In genomic region chr1:214259353-214259982, GRCh38 we compare ENCODE assay signal across 13 cellular contexts. TPM values are rescaled to one million over a fixed set of nuclear protein-coding genes. Genes with fewer than 3 reads are reported as not detected.
DNase-seq lines count a peak whose midpoint lies in the region; ATAC-seq and TF ChIP-seq lines count a peak whose summit lies in the region.
"Had no signal": no experiment of that assay in that cellular context is flagged by ENCODE, and none has a peak within 500 bp of the region (broad histone marks: within the 10 kb centered on the region; RNA-seq: fewer than 3 reads in every experiment).

No MANE protein-coding gene starts in this region.

- H3K4me1 Mint-ChIP-seq in activated CD4-positive, alpha-beta T cell treated with anti-CD3 and anti-CD28 coated beads for 36 hours = peaks cover 15% of the 10 kb centered on the region
- H3K4me1 Mint-ChIP-seq in T-helper 2 cell treated with Interferon-gamma antibody and Interleukin-4, amounts not matched to agents 5 μg/mL and 100 μg/mL, for 36 hours (ENCODE audit: low read depth) = peaks cover 22% of the 10 kb centered on the region
- H3K4me1 Mint-ChIP-seq in WTC11 = peaks cover 19% of the 10 kb centered on the region

- H3K27ac ChIP-seq in osteoblast (ENCODE audit: low read depth, low read length) = no peak overlapping the region

- POLR2A ChIA-PET in activated CD4-positive, alpha-beta T cell treated with anti-CD3 and anti-CD28 coated beads for 36 hours (lab: Charles Lee) = no interaction called here
- POLR2A ChIA-PET in WTC11 (lab: Charles Lee) = no interaction called here

- no peaks in the 10 kb centered on the region for H3K9me3 Mint-ChIP-seq in activated CD4-positive, alpha-beta T cell treated with anti-CD3 and anti-CD28 coated beads for 36 hours (ENCODE audit: low read depth)
- no peaks in the 10 kb centered on the region for H3K9me3 Mint-ChIP-seq in T-helper 2 cell treated with Interferon-gamma antibody and Interleukin-4, amounts not matched to agents 5 μg/mL and 100 μg/mL, for 36 hours
- peaks cover 7% of the 10 kb centered on the region; the same call in 1 of the 2 replicates for H3K9me3 Mint-ChIP-seq in WTC11
- H3K9me3 Mint-ChIP-seq: stimulated activated memory B cell treated with anti-CD40 and anti-IgM and Interleukin-4, amounts not matched to agents 10 μg/mL and 1 μg/mL and 100 μg/mL, for 72 hours had no signal

- no peak for TF ChIP-seq CTCF in osteoblast (IDR thresholded peaks at IDR 0.05; ENCODE audit: extremely low read depth, low read depth, low read length)
- no peak for TF ChIP-seq CTCF in WTC11 (IDR thresholded peaks at IDR 0.05)

- peak overlapping the region; percentile 76 for H2AFZ ChIP-seq in osteoblast (ENCODE audit: low read length)

- peaks cover 3% of the 10 kb centered on the region for H3K27me3 ChIP-seq in osteoblast (ENCODE audit: insufficient read depth, low read length)

- no peak overlapping the region for H3K27ac Mint-ChIP-seq in activated CD4-positive, alpha-beta T cell treated with anti-CD3 and anti-CD28 coated beads for 36 hours
- H3K27ac Mint-ChIP-seq in T-helper 2 cell treated with Interferon-gamma antibody and Interleukin-4, amounts not matched to agents 5 μg/mL and 100 μg/mL, for 36 hours = no peak overlapping the region
- H3K27ac Mint-ChIP-seq in WTC11 = no peak overlapping the region
- H3K27ac Mint-ChIP-seq: stimulated activated memory B cell treated with anti-CD40 and anti-IgM and Interleukin-4, amounts not matched to agents 10 μg/mL and 1 μg/mL and 100 μg/mL, for 72 hours had no signal

- peaks cover 11% of the 10 kb centered on the region for H3K4me1 ChIP-seq in osteoblast (ENCODE audit: insufficient read depth, low read length)

- H3K27me3 Mint-ChIP-seq in activated CD4-positive, alpha-beta T cell treated with anti-CD3 and anti-CD28 coated beads for 36 hours = peaks cover 44% of the 10 kb centered on the region
- H3K27me3 Mint-ChIP-seq in T-helper 2 cell treated with Interferon-gamma antibody and Interleukin-4, amounts not matched to agents 5 μg/mL and 100 μg/mL, for 36 hours (ENCODE audit: low read depth) = peaks cover 72% of the 10 kb centered on the region
- H3K27me3 Mint-ChIP-seq in WTC11 (ENCODE audit: low read depth) = no peaks in the 10 kb centered on the region; the same call in 1 of the 2 replicates

- no peaks in the 10 kb centered on the region for H4K20me1 ChIP-seq in osteoblast (ENCODE audit: insufficient read depth, low read length)

- H3K36me3 Mint-ChIP-seq in activated CD4-positive, alpha-beta T cell treated with anti-CD3 and anti-CD28 coated beads for 36 hours (ENCODE audit: low read depth) = no peaks in the 10 kb centered on the region
- no peaks in the 10 kb centered on the region for H3K36me3 Mint-ChIP-seq in T-helper 2 cell treated with Interferon-gamma antibody and Interleukin-4, amounts not matched to agents 5 μg/mL and 100 μg/mL, for 36 hours (ENCODE audit: low read depth)
- no peaks in the 10 kb centered on the region for H3K36me3 Mint-ChIP-seq in WTC11
- H3K36me3 Mint-ChIP-seq: stimulated activated memory B cell treated with anti-CD40 and anti-IgM and Interleukin-4, amounts not matched to agents 10 μg/mL and 1 μg/mL and 100 μg/mL, for 72 hours had no signal

- intact Hi-C loops in activated CD4-positive, alpha-beta T cell treated with anti-CD3 and anti-CD28 coated beads for 36 hours (cut with DNase I, micrococcal nuclease) = loop anchor here in 1 of 2 experiments (5.0 to 10.0 kb wide), 2 partner anchors 248 to 305 kb away; no protein-coding TSS in a partner anchor

- H3K4me2 ChIP-seq in osteoblast (ENCODE audit: insufficient read depth, low read length) = peak overlapping the region; percentile 42

- CTCF ChIA-PET in activated CD4-positive, alpha-beta T cell treated with anti-CD3 and anti-CD28 coated beads for 36 hours (lab: Charles Lee) = interaction anchor here (0.7 to 13.4 kb wide), 9 partner anchors 7 to 337 kb away, joined by 3 to 342 read pairs (median 8); no protein-coding TSS in a partner anchor
- CTCF ChIA-PET in WTC11 (lab: Charles Lee) = interaction anchor here (1.0 to 9.2 kb wide), 4 partner anchors 12 to 69 kb away, joined by 3 to 275 read pairs (median 34); no protein-coding TSS in a partner anchor

- no peaks in the 10 kb centered on the region for H3K36me3 ChIP-seq in osteoblast (ENCODE audit: insufficient read depth, low read length)

- peak; percentile 88 for ATAC-seq in activated CD4-positive, alpha-beta T cell treated with anti-CD3 and anti-CD28 coated beads for 36 hours
- ATAC-seq in HG03097 (IDR thresholded peaks at IDR 0.05; ENCODE audit: low FRiP score, unreplicated experiment) = peak; percentile 55
- ATAC-seq in WTC11 = no peak
- ATAC-seq: stimulated activated memory B cell treated with anti-CD40 and anti-IgM and Interleukin-4, amounts not matched to agents 10 μg/mL and 1 μg/mL and 100 μg/mL, for 72 hours had no signal

- no peak overlapping the region for H3K4me3 ChIP-seq in osteoblast (ENCODE audit: insufficient read depth, low read length)

- H3K9me3 ChIP-seq in osteoblast (ENCODE audit: low read depth, low read length) = peaks cover 2% of the 10 kb centered on the region

- no peak overlapping the region for H3K4me3 Mint-ChIP-seq in activated CD4-positive, alpha-beta T cell treated with anti-CD3 and anti-CD28 coated beads for 36 hours
- peak overlapping the region; percentile 14 for H3K4me3 Mint-ChIP-seq in T-helper 2 cell treated with Interferon-gamma antibody and Interleukin-4, amounts not matched to agents 5 μg/mL and 100 μg/mL, for 36 hours
- H3K4me3 Mint-ChIP-seq in WTC11 = no peak overlapping the region
- H3K4me3 Mint-ChIP-seq: stimulated activated memory B cell treated with anti-CD40 and anti-IgM and Interleukin-4, amounts not matched to agents 10 μg/mL and 1 μg/mL and 100 μg/mL, for 72 hours had no signal

- no peaks in the 10 kb centered on the region for H3K79me2 ChIP-seq in osteoblast (ENCODE audit: insufficient read depth, low read length)

- DNase-seq in activated CD4-positive, alpha-beta T cell treated with anti-CD3 and anti-CD28 coated beads for 36 hours = peak; percentile 17
- DNase-seq in activated CD4-positive, alpha-beta T cell treated with anti-CD3 and anti-CD28 coated beads for 4 hours = no peak
- peak; percentile 35 for DNase-seq in T-helper 2 cell treated with Interferon-gamma antibody and Interleukin-4, amounts not matched to agents 5 μg/mL and 100 μg/mL, for 36 hours (ENCODE audit: low spot score)
- DNase-seq in osteoblast (ENCODE audit: insufficient read length, low spot score, missing footprints) = no peak
- DNase-seq in NCI-H226 = no peak
- DNase-seq in DMS79 (lab: John Stamatoyannopoulos, UW) = no peak
- no peak for DNase-seq in WTC11 (ENCODE audit: low spot score)
- DNase-seq: activated T-cell treated with anti-CD3 and anti-CD28 coated beads, Interleukin-2, amount 50 U/mL, for 1 hour; cortex of kidney; hypothalamus; NCI-H345 had no signal

TF ChIP-seq in WTC11, 78 proteins besides CTCF, POLR2A, EP300 and RAD21 (continues in another document):
- TF ChIP-seq, protein P1, sequence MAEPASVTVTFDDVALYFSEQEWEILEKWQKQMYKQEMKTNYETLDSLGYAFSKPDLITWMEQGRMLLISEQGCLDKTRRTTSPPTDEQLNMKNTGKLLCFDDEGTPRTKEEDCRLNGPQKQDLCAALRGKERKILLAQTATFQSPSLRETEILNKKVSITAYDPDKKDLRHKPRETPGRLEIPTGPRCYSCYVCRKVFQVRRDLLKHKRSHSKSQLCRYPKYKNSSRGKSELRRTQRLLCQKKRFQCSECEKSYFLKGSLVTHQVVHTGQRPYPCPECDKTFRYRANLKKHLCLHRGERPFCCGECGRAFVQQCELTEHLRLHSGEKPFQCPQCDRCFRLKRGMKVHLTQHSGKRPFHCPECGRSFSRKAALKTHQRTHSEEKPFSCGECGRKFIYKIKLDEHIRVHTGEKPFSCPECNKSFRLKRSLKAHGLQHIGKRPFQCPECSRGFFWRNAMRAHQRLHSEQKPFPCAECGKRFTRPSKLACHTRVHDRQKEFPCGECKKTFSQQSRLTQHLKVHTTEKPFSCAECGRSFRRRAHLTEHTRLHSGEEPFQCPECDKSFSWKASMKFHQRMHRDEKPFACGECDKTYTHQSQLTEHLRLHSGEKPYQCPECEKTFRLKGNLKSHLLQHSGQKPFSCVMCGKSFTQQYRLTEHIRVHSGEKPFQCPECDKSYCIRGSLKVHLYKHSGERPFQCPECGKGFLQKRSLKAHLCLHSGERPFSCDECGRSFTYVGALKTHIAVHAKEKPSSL (CRISPR knock-in tag; conservative IDR thresholded peaks at IDR 0.05) = no peak
- TF ChIP-seq FOXJ3 (CRISPR knock-in tag; IDR thresholded peaks at IDR 0.05; ENCODE audit: borderline replicate concordance) = no peak
- TF ChIP-seq, protein P2, sequence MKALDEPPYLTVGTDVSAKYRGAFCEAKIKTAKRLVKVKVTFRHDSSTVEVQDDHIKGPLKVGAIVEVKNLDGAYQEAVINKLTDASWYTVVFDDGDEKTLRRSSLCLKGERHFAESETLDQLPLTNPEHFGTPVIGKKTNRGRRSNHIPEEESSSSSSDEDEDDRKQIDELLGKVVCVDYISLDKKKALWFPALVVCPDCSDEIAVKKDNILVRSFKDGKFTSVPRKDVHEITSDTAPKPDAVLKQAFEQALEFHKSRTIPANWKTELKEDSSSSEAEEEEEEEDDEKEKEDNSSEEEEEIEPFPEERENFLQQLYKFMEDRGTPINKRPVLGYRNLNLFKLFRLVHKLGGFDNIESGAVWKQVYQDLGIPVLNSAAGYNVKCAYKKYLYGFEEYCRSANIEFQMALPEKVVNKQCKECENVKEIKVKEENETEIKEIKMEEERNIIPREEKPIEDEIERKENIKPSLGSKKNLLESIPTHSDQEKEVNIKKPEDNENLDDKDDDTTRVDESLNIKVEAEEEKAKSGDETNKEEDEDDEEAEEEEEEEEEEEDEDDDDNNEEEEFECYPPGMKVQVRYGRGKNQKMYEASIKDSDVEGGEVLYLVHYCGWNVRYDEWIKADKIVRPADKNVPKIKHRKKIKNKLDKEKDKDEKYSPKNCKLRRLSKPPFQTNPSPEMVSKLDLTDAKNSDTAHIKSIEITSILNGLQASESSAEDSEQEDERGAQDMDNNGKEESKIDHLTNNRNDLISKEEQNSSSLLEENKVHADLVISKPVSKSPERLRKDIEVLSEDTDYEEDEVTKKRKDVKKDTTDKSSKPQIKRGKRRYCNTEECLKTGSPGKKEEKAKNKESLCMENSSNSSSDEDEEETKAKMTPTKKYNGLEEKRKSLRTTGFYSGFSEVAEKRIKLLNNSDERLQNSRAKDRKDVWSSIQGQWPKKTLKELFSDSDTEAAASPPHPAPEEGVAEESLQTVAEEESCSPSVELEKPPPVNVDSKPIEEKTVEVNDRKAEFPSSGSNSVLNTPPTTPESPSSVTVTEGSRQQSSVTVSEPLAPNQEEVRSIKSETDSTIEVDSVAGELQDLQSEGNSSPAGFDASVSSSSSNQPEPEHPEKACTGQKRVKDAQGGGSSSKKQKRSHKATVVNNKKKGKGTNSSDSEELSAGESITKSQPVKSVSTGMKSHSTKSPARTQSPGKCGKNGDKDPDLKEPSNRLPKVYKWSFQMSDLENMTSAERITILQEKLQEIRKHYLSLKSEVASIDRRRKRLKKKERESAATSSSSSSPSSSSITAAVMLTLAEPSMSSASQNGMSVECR (CRISPR knock-in tag; IDR thresholded peaks at IDR 0.05; ENCODE audit: borderline replicate concordance) = no peak

RNA-seq across cellular contexts. Expression of gene SMYD2, which starts 21.5 kb away (rescaled TPM):
- total RNA-seq in activated CD4-positive, alpha-beta T cell treated with anti-CD3 and anti-CD28 coated beads for 36 hours = 10 to 100 TPM; 38.2 to 40.1 TPM
- total RNA-seq in osteoblast (39.4 and 39.8 TPM in 2 replicates), WTC11 (2021) (6.3 to 6.8 TPM (median 6.4 TPM) in 3 replicates)

Comparison
In these comparisons a context has a peak if more than half of its experiments do, and no peak if none do; other contexts are left out.
1. DNase-seq: peak in activated CD4-positive, alpha-beta T cell treated with anti-CD3 and anti-CD28 coated beads for 36 hours (single experiment) and T-helper 2 cell treated with Interferon-gamma antibody and Interleukin-4, amounts not matched to agents 5 μg/mL and 100 μg/mL, for 36 hours (single experiment); none in activated CD4-positive, alpha-beta T cell treated with anti-CD3 and anti-CD28 coated beads for 4 hours (0 of 2), osteoblast (single experiment), NCI-H226 (single experiment), DMS79 (single experiment) and WTC11 (single experiment).